ENCODE assay signal across 22 cellular contexts in genomic region chr14:57982161-57982560, GRCh38.
"Had no signal": no experiment of that assay in that cellular context is flagged by ENCODE, and none has a peak within 500 bp of the region (broad histone marks: within the 10 kb centered on the region; RNA-seq: fewer than 3 reads in every experiment).

No MANE protein-coding gene starts in this region.

- ATAC-seq: gastroesophageal sphincter, heart right ventricle had no signal

- H3K27ac ChIP-seq: breast epithelium, gastroesophageal sphincter, heart right ventricle, left ventricle myocardium inferior, thyroid gland, WERI-Rb-1 had no signal

- H3K27me3 ChIP-seq: breast epithelium, gastroesophageal sphincter, thyroid gland had no signal

- H3K36me3 ChIP-seq: breast epithelium, gastroesophageal sphincter, heart right ventricle, left ventricle myocardium inferior, thyroid gland, WERI-Rb-1 had no signal

- H3K9me3 ChIP-seq: breast epithelium, gastroesophageal sphincter, heart right ventricle, left ventricle myocardium inferior, thyroid gland had no signal

- H3K4me3 ChIP-seq: breast epithelium, gastroesophageal sphincter, heart right ventricle, left ventricle myocardium inferior, thyroid gland had no signal

- DNase-seq: activated CD4-positive, alpha-beta T cell treated with anti-CD3 and anti-CD28 coated beads for 1 hour; activated CD8-positive, alpha-beta memory T cell treated with anti-CD3 and anti-CD28 coated beads for 24 hours; activated CD8-positive, alpha-beta memory T cell treated with anti-CD3 and anti-CD28 coated beads, Interleukin-2, amount 50 U/mL, for 48 hours; activated effector memory CD4-positive, alpha-beta T cell treated with Interleukin-2 at 50 U/mL for 16 hours; activated naive CD4-positive, alpha-beta T cell treated with anti-CD3 and anti-CD28 coated beads, Interleukin-2, amount 10 ng/mL, durations not matched to agents 7 days and 5 days; activated T-cell treated with anti-CD3 and anti-CD28 coated beads, Interleukin-2, amount 50 U/mL, for 48 hours; cortex of kidney; immature natural killer cell; kidney glomerular epithelial cell; left ventricle myocardium inferior; mammary epithelial cell; midbrain; stimulated activated CD4-positive, alpha-beta T cell treated with anti-CD3 and anti-CD28 coated beads, Interleukin-2, amount 100 ng/mL, for 24 hours; stimulated activated naive CD4-positive, alpha-beta T cell treated with Interleukin-2 at 50 U/mL for 16 hours; WERI-Rb-1 had no signal

- FAIRE-seq: astrocyte, endometrium, urothelium cell line had no signal

- H3K4me1 ChIP-seq: breast epithelium, heart right ventricle, left ventricle myocardium inferior had no signal
